Comparison of ENCODE assay signal across 8 cellular contexts in the genomic region with DNA sequence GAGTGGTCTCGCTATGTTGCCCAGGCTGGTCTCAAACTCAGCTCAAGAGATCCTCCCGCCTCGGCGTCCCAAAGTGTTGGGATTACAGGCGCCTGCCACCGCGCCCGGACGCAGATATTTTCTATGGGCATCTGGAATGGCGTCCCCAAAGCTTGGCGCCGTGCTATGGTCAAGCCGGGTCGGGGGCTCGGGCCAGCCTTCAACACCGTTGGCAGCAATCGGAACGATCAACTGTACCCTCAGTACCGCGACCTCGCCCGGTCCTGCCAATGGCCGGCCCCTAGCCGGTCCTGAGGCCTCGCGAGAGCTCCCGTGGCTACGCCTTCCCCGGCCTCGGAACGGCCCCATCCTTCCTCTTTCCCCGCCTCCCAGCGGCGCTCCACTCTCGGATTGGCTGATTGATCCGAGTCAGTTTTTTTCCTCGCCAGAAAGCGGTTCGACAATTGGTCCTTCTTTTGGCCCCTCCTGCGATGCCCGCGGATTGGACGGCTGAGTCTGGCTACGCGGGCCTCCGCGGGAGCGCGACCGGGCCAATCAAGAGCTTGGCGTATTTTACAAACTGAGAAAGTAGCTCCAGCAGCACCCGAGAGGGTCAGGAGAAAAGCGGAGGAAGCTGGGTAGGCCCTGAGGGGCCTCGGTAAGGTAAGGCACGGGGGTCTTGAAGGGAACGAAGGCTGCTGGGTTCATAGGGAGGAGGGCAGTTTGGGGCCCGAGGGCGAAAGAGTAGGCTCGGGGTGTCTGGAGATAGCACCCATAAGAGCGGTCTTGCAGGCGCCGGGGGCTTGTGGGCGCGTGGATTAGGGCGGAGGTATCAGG. TPM values are rescaled to one million over a fixed set of nuclear protein-coding genes. Genes with fewer than 3 reads are reported as not detected.
A peak's percentile ranks its signal among the peaks of the same experiment; 100 is the strongest.
DNase-seq lines count a peak whose midpoint lies in the region; ATAC-seq and TF ChIP-seq lines count a peak whose summit lies in the region.

TSS of gene TROAP (plus strand) at position 548 of the 816 bp plus-strand sequence. CDS start 354 bp downstream, outside the sequence.

- H3K27ac Mint-ChIP-seq in progenitor cell of endocrine pancreas: peak within 1 kb of the TSS; percentile 96

- H3K9me3 Mint-ChIP-seq in progenitor cell of endocrine pancreas (ENCODE audit: low read depth): no peaks in the 10 kb centered on the region

- H3K4me1 ChIP-seq in left ventricle myocardium inferior (peaks cover 16% of the 10 kb centered on the region), urinary bladder (ENCODE audit: insufficient read depth) (no peaks in the 10 kb centered on the region)

- H3K4me3 Mint-ChIP-seq in progenitor cell of endocrine pancreas (ENCODE audit: low read depth): peak within 1 kb of the TSS; percentile 98

- H3K4me1 Mint-ChIP-seq in progenitor cell of endocrine pancreas (ENCODE audit: low read depth): peaks cover 14% of the 10 kb centered on the region

- DNase-seq in NCI-H1694 (lab: John Stamatoyannopoulos, UW) (peak; percentile 95), amniotic epithelial cell (ENCODE audit: low read depth) (peak; percentile 97), left ventricle myocardium inferior (peak; percentile 97), progenitor cell of endocrine pancreas (ENCODE audit: low spot score, unreplicated experiment) (peak; percentile 95)

- H3K27ac ChIP-seq in left ventricle myocardium inferior (replicated peaks): peak within 1 kb of the TSS; percentile 78
- no peak within 1 kb of the TSS for H3K27ac ChIP-seq in urinary bladder (ENCODE audit: low read depth)

- no peaks in the 10 kb centered on the region for H3K9me3 ChIP-seq in left ventricle myocardium inferior (replicated peaks)

- WGBS in urinary bladder: under 1% methylated on average over 65 of the region's 65 CpGs

- no peaks in the 10 kb centered on the region for H3K36me3 Mint-ChIP-seq in progenitor cell of endocrine pancreas (ENCODE audit: insufficient read depth)

- H3K27me3 Mint-ChIP-seq in progenitor cell of endocrine pancreas: peaks cover 10% of the 10 kb centered on the region

- ATAC-seq in GM18498 (IDR thresholded peaks at IDR 0.05; ENCODE audit: unreplicated experiment) (peak; percentile 98), HG02885 (IDR thresholded peaks at IDR 0.05; ENCODE audit: poor library complexity, unreplicated experiment) (peak; percentile 99)

- peak within 1 kb of the TSS; percentile 77 for H3K4me3 ChIP-seq in left ventricle myocardium inferior
- H3K4me3 ChIP-seq in urinary bladder (ENCODE audit: low read depth, low read length): peak within 1 kb of the TSS; percentile 54

- intact Hi-C loops in T-helper 1 cell treated with Interleukin-12 subunit alpha and Interleukin-12 subunit beta and Interleukin-4 antibody, amounts not matched to agents 30 ng/mL and 1 ng/mL, for 36 hours (cut with micrococcal nuclease): loop anchor here (1.0 to 2.0 kb wide), 11 partner anchors 14 to 702 kb away; partner anchors contain the start of genes C1QL4, RACGAP1, SPATS2 and TMBIM6
- intact Hi-C loops in left ventricle myocardium inferior (cut with micrococcal nuclease): no loop called here

- no peaks in the 10 kb centered on the region for H3K27me3 ChIP-seq in left ventricle myocardium inferior (ENCODE audit: low read depth)

- TF ChIP-seq CTCF in left ventricle myocardium inferior (IDR thresholded peaks at IDR 0.05; ENCODE audit: borderline replicate concordance) (no peak), progenitor cell of endocrine pancreas (IDR thresholded peaks at IDR 0.05; ENCODE audit: unreplicated experiment) (no peak)

- H3K36me3 ChIP-seq in left ventricle myocardium inferior: no peaks in the 10 kb centered on the region
- H3K36me3 ChIP-seq in urinary bladder (ENCODE audit: insufficient read depth): no peaks in the 10 kb centered on the region

RNA-seq across cellular contexts. Expression of gene TROAP, which starts in this region (rescaled TPM):
- 62.2 and 67.1 TPM in 2 replicates for total RNA-seq in T-helper 1 cell treated with Interleukin-12 subunit alpha and Interleukin-12 subunit beta and Interleukin-4 antibody, amounts not matched to agents 30 ng/mL and 1 ng/mL, for 36 hours
- total RNA-seq in left ventricle myocardium inferior (0.66 TPM), progenitor cell of endocrine pancreas (44.7 and 44.9 TPM in 2 replicates), urinary bladder (10.4 TPM)
- polyA plus RNA-seq in urinary bladder: 0.48 TPM

Comparison
In these comparisons a context has a peak if more than half of its experiments do, and no peak if none do; other contexts are left out.
1. Peak in DNase-seq, H3K4me3 ChIP-seq and H3K27ac ChIP-seq in left ventricle myocardium inferior; RNA of the gene not detected or under 1 TPM.